In genomic region chr3:105957722-105958121, GRCh38 we compare ENCODE assay signal across 19 cellular contexts.
A peak's percentile ranks its signal among the peaks of the same experiment; 100 is the strongest.
DNase-seq lines count a peak whose midpoint lies in the region; ATAC-seq, FAIRE-seq and TF ChIP-seq lines count a peak whose summit lies in the region.
"Had no signal": no experiment of that assay in that cellular context is flagged by ENCODE, and none has a peak within 500 bp of the region (broad histone marks: within the 10 kb centered on the region; RNA-seq: fewer than 3 reads in every experiment).

No MANE protein-coding gene starts in this region.

- H3K4me3 ChIP-seq in bronchial epithelial cell (ENCODE audit: low read depth, low read length), result no peak overlapping the region
- H3K4me3 ChIP-seq: left lung, uterus had no signal

- intact Hi-C loops in head of caudate nucleus (cut with DNase I), result no loop called here

- peak overlapping the region; percentile 55 for H3K27ac Mint-ChIP-seq in mesothelial cell of epicardium
- H3K27ac Mint-ChIP-seq: activated naive CD8-positive, alpha-beta T cell treated with anti-CD3 and anti-CD28 coated beads, Interleukin-2, amount 10 ng/mL, durations not matched to agents 7 days and 5 days; activated T-cell treated with anti-CD3 and anti-CD28 coated beads, Interleukin-2, amount 50 U/mL, for 24 hours had no signal

- peaks cover 58% of the 10 kb centered on the region for H3K4me1 Mint-ChIP-seq in mesothelial cell of epicardium

- DNase-seq in AG20443 (ENCODE audit: low spot score) (peak; percentile 71), MV-4-11 (lab: John Stamatoyannopoulos, UW) (peak; percentile 53), bronchial epithelial cell (ENCODE audit: low read depth) (peak; percentile 87), mesothelial cell of epicardium (ENCODE audit: low spot score in 2 of 2, unreplicated experiment in 2 of 2) (no peak), head of caudate nucleus (no peak), germinal center (ENCODE audit: low spot score) (no peak)
- no peak for DNase-seq in activated naive CD4-positive, alpha-beta T cell treated with anti-CD3 and anti-CD28 coated beads, Interleukin-2, amount 50 U/mL, for 16 hours
- DNase-seq: activated CD4-positive, alpha-beta T cell treated with anti-CD3 and anti-CD28 coated beads, Interleukin-2, amount 50 U/mL, for 4 hours; activated naive CD8-positive, alpha-beta T cell treated with anti-CD3 and anti-CD28 coated beads, Interleukin-2, amount 10 ng/mL, durations not matched to agents 7 days and 5 days; activated T-cell treated with anti-CD3 and anti-CD28 coated beads, Interleukin-2, amount 50 U/mL, for 24 hours; Calu3; GDM1; KBM-7; left lung; NCI-H446; stimulated activated CD4-positive, alpha-beta T cell treated with anti-CD3 and anti-CD28 coated beads, Interleukin-12 subunit alpha, Interleukin-12 subunit beta, amount 100 ng/mL, for 4 hours; stimulated activated naive CD4-positive, alpha-beta T cell; uterus had no signal

- peaks cover 6% of the 10 kb centered on the region for H3K36me3 Mint-ChIP-seq in mesothelial cell of epicardium

- H3K36me3 ChIP-seq in bronchial epithelial cell (ENCODE audit: control insufficient read depth, insufficient read depth, low read length), result no peaks in the 10 kb centered on the region
- H3K36me3 ChIP-seq: left lung, uterus had no signal

- H3K27me3 ChIP-seq in bronchial epithelial cell (ENCODE audit: control insufficient read depth, insufficient read depth, low read length), result no peaks in the 10 kb centered on the region
- H3K27me3 ChIP-seq: left lung, uterus had no signal

- TF ChIP-seq CTCF in bronchial epithelial cell (IDR thresholded peaks at IDR 0.05; ENCODE audit: insufficient read depth, low read length, severe bottlenecking), result no peak
- no peak for TF ChIP-seq CTCF in mesothelial cell of epicardium (IDR thresholded peaks at IDR 0.05; ENCODE audit: unreplicated experiment)

- no peak for ATAC-seq in SK-N-SH treated with all-trans-retinoic acid at 6 μM for 48 hours
- ATAC-seq: left lung had no signal

- H3K27me3 Mint-ChIP-seq in mesothelial cell of epicardium (ENCODE audit: low read depth), result no peaks in the 10 kb centered on the region
- H3K27me3 Mint-ChIP-seq: activated naive CD8-positive, alpha-beta T cell treated with anti-CD3 and anti-CD28 coated beads, Interleukin-2, amount 10 ng/mL, durations not matched to agents 7 days and 5 days; activated T-cell treated with anti-CD3 and anti-CD28 coated beads, Interleukin-2, amount 50 U/mL, for 24 hours had no signal

- FAIRE-seq in bronchial epithelial cell (lab: Jason Lieb, UNC), result no peak

- peaks cover 11% of the 10 kb centered on the region for H3K9me3 Mint-ChIP-seq in mesothelial cell of epicardium
- H3K9me3 Mint-ChIP-seq: activated T-cell treated with anti-CD3 and anti-CD28 coated beads, Interleukin-2, amount 50 U/mL, for 24 hours had no signal

- H3K4me3 Mint-ChIP-seq in mesothelial cell of epicardium, result no peak overlapping the region
- H3K4me3 Mint-ChIP-seq: activated naive CD8-positive, alpha-beta T cell treated with anti-CD3 and anti-CD28 coated beads, Interleukin-2, amount 10 ng/mL, durations not matched to agents 7 days and 5 days; activated T-cell treated with anti-CD3 and anti-CD28 coated beads, Interleukin-2, amount 50 U/mL, for 24 hours had no signal

TF ChIP-seq in SK-N-SH treated with all-trans-retinoic acid at 6 μM for 48 hours, 23 proteins besides CTCF, POLR2A, EP300 and RAD21:
- no peak for TF ChIP-seq ZFP30 (CRISPR knock-in tag; IDR thresholded peaks at IDR 0.05)
- TF ChIP-seq ZNF8 (CRISPR knock-in tag; IDR thresholded peaks at IDR 0.05), result no peak
- no peak for TF ChIP-seq OSR1 (CRISPR knock-in tag; IDR thresholded peaks at IDR 0.05)
- no peak for TF ChIP-seq RARB (CRISPR knock-in tag; IDR thresholded peaks at IDR 0.05)
- no peak for TF ChIP-seq ZNF565 (CRISPR knock-in tag; conservative IDR thresholded peaks at IDR 0.05; ENCODE audit: low read depth)
- TF ChIP-seq PPARA (CRISPR knock-in tag; IDR thresholded peaks at IDR 0.05; ENCODE audit: borderline replicate concordance), result no peak
- no peak for TF ChIP-seq CSDC2 (CRISPR knock-in tag; IDR thresholded peaks at IDR 0.05)
- TF ChIP-seq ISL1 (CRISPR knock-in tag; IDR thresholded peaks at IDR 0.05), result no peak
- no peak for TF ChIP-seq SNAI2 (CRISPR knock-in tag; IDR thresholded peaks at IDR 0.05)
- no peak for TF ChIP-seq POU6F1 (CRISPR knock-in tag; IDR thresholded peaks at IDR 0.05; ENCODE audit: borderline replicate concordance, low read depth)
- no peak for TF ChIP-seq BACH2 (CRISPR knock-in tag; IDR thresholded peaks at IDR 0.05; ENCODE audit: borderline replicate concordance)

Comparison
In these comparisons a context has a peak if more than half of its experiments do, and no peak if none do; other contexts are left out.
1. DNase-seq: peak in AG20443 (single experiment), MV-4-11 (single experiment) and bronchial epithelial cell (single experiment); none in mesothelial cell of epicardium (0 of 2), head of caudate nucleus (0 of 42), germinal center (single experiment) and activated naive CD4-positive, alpha-beta T cell treated with anti-CD3 and anti-CD28 coated beads, Interleukin-2, amount 50 U/mL, for 16 hours (single experiment).